Comparison of ENCODE assay signal across 1 cellular context in genomic region chr2:30147715-30148611, GRCh38.
A peak's percentile ranks its signal among the peaks of the same experiment; 100 is the strongest.
TF ChIP-seq lines count a peak whose summit lies in the region.

No MANE protein-coding gene starts in this region.

TF ChIP-seq in K562, 482 proteins besides CTCF, POLR2A, EP300 and RAD21 (continued from another document and continues in another):
- TF ChIP-seq JUN (IDR thresholded peaks at IDR 0.05; ENCODE audit: borderline replicate concordance, low read depth, low read length), result 0 out of 2 replicates have a peak, but pooled peaks have one; percentile 24
- TF ChIP-seq JUN (CRISPR knock-in tag; IDR thresholded peaks at IDR 0.05; ENCODE audit: borderline replicate concordance), result no peak
- no peak for TF ChIP-seq MAFF (IDR thresholded peaks at IDR 0.05; ENCODE audit: low read length)
- no peak for TF ChIP-seq ZNF668 (CRISPR knock-in tag; IDR thresholded peaks at IDR 0.05)
- no peak for TF ChIP-seq ATF4 (CRISPR knock-in tag; IDR thresholded peaks at IDR 0.05)
- no peak for TF ChIP-seq ZNF124 (CRISPR knock-in tag; IDR thresholded peaks at IDR 0.05)
- no peak for TF ChIP-seq ZSCAN32 (CRISPR knock-in tag; IDR thresholded peaks at IDR 0.05)
- TF ChIP-seq ETV5 (CRISPR knock-in tag; IDR thresholded peaks at IDR 0.05; ENCODE audit: low read depth), result no peak
- no peak for TF ChIP-seq ZKSCAN8 (CRISPR knock-in tag; IDR thresholded peaks at IDR 0.05)
- no peak for TF ChIP-seq GMEB1 (CRISPR knock-in tag; IDR thresholded peaks at IDR 0.05)
- no peak for TF ChIP-seq CSDE1 (IDR thresholded peaks at IDR 0.05)
- no peak for TF ChIP-seq ZNF830 (CRISPR knock-in tag; IDR thresholded peaks at IDR 0.05)
- TF ChIP-seq XRCC4 (IDR thresholded peaks at IDR 0.05; ENCODE audit: extremely low read depth, insufficient read depth, insufficient read length), result no peak
- peak; percentile 93 for TF ChIP-seq GATAD2B (IDR thresholded peaks at IDR 0.05; ENCODE audit: borderline replicate concordance)
- no peak for TF ChIP-seq PHF8 (IDR thresholded peaks at IDR 0.05; ENCODE audit: borderline replicate concordance, low read length)
- TF ChIP-seq HDAC2 (IDR thresholded peaks at IDR 0.05), result no peak
- no peak for TF ChIP-seq ZNF511 (CRISPR knock-in tag; IDR thresholded peaks at IDR 0.05)
- no peak for TF ChIP-seq AFF1 (IDR thresholded peaks at IDR 0.05; ENCODE audit: low read depth in 1 of 2, partially characterized antibody in 2 of 2)
- no peak for TF ChIP-seq ZNF232 (CRISPR knock-in tag; IDR thresholded peaks at IDR 0.05)
- TF ChIP-seq NRF1 (conservative IDR thresholded peaks at IDR 0.05 in 1 of 2, IDR thresholded peaks at IDR 0.05 in 1 of 2), result no peak
- TF ChIP-seq MTA1 (IDR thresholded peaks at IDR 0.05; ENCODE audit: borderline replicate concordance), result no peak
- TF ChIP-seq ZNF518B (CRISPR knock-in tag; IDR thresholded peaks at IDR 0.05), result no peak
- TF ChIP-seq NR1H2 (CRISPR knock-in tag; IDR thresholded peaks at IDR 0.05), result no peak
- no peak for TF ChIP-seq EZH2 (IDR thresholded peaks at IDR 0.05; ENCODE audit: borderline replicate concordance, low read depth, low read length)
- TF ChIP-seq NFYB (IDR thresholded peaks at IDR 0.05; ENCODE audit: extremely low read depth, insufficient read length), result peak; percentile 91
- TF ChIP-seq CC2D1A (IDR thresholded peaks at IDR 0.05), result no peak
- no peak for TF ChIP-seq PRPF4 (IDR thresholded peaks at IDR 0.05; ENCODE audit: insufficient read depth, low read depth, low read length, poor library complexity, severe bottlenecking)
- TF ChIP-seq RAD51 (IDR thresholded peaks at IDR 0.05; ENCODE audit: borderline replicate concordance, low read depth), result peak; percentile 66
- TF ChIP-seq ZMIZ1 (IDR thresholded peaks at IDR 0.05; ENCODE audit: low read depth in 2 of 2, low read length in 2 of 2), result no peak
- TF ChIP-seq NELFE (IDR thresholded peaks at IDR 0.05; ENCODE audit: insufficient read depth, insufficient read length), result no peak
- no peak for TF ChIP-seq ZNF699 (CRISPR knock-in tag; IDR thresholded peaks at IDR 0.05; ENCODE audit: insufficient replicate concordance)
- TF ChIP-seq ZNF584 (CRISPR knock-in tag; IDR thresholded peaks at IDR 0.05; ENCODE audit: low read depth), result no peak
- TF ChIP-seq IFI16 (CRISPR knock-in tag; IDR thresholded peaks at IDR 0.05), result no peak
- no peak for TF ChIP-seq E4F1 (CRISPR knock-in tag; IDR thresholded peaks at IDR 0.05; ENCODE audit: borderline replicate concordance)
- no peak for TF ChIP-seq ZNF408 (CRISPR knock-in tag; IDR thresholded peaks at IDR 0.05; ENCODE audit: low read depth)
- TF ChIP-seq THRAP3 (IDR thresholded peaks at IDR 0.05; ENCODE audit: borderline replicate concordance), result no peak
- no peak for TF ChIP-seq POLR3A (IDR thresholded peaks at IDR 0.05; ENCODE audit: borderline replicate concordance, extremely low read depth, insufficient read depth, insufficient read length)
- TF ChIP-seq MTA3 (IDR thresholded peaks at IDR 0.05; ENCODE audit: borderline replicate concordance), result peak; percentile 81
- TF ChIP-seq XRCC5 (IDR thresholded peaks at IDR 0.05; ENCODE audit: low read depth, low read length), result no peak
- no peak for TF ChIP-seq CBFB (CRISPR knock-in tag; IDR thresholded peaks at IDR 0.05)
- TF ChIP-seq ZNF165 (CRISPR knock-in tag; IDR thresholded peaks at IDR 0.05; ENCODE audit: borderline replicate concordance), result no peak
- no peak for TF ChIP-seq ZNF41 (CRISPR knock-in tag; conservative IDR thresholded peaks at IDR 0.05)
- TF ChIP-seq ZBTB49 (CRISPR knock-in tag; IDR thresholded peaks at IDR 0.05; ENCODE audit: borderline replicate concordance), result no peak
- no peak for TF ChIP-seq HINFP (tag; conservative IDR thresholded peaks at IDR 0.05; ENCODE audit: low read depth)
